Comparison of ENCODE assay signal across 19 cellular contexts in genomic region chr14:46063872-46064271, GRCh38.
DNase-seq lines count a peak whose midpoint lies in the region; ATAC-seq and TF ChIP-seq lines count a peak whose summit lies in the region.
"Had no signal": no experiment of that assay in that cellular context is flagged by ENCODE, and none has a peak within 500 bp of the region (broad histone marks: within the 10 kb centered on the region; RNA-seq: fewer than 3 reads in every experiment).

No MANE protein-coding gene starts in this region.

- H3K9me2 ChIP-seq in PC-3 (replicated peaks; ENCODE audit: low read length) (no peaks in the 10 kb centered on the region), hepatocyte (replicated peaks; ENCODE audit: insufficient read depth) (no peaks in the 10 kb centered on the region), MM.1S (replicated peaks; ENCODE audit: insufficient read depth, low read length) (no peaks in the 10 kb centered on the region)

- H3K79me2 ChIP-seq in PC-3 (ENCODE audit: low read length) = no peaks in the 10 kb centered on the region
- no peaks in the 10 kb centered on the region for H3K79me2 ChIP-seq in hepatocyte
- H3K79me2 ChIP-seq in MM.1S (ENCODE audit: low read length) = no peaks in the 10 kb centered on the region

- H3K27me3 ChIP-seq in PC-3 (ENCODE audit: low read length) = 0 out of 2 replicates have a peak, but pooled peaks cover 5% of the 10 kb centered on the region
- no peaks in the 10 kb centered on the region for H3K27me3 ChIP-seq in hepatocyte
- no peaks in the 10 kb centered on the region for H3K27me3 ChIP-seq in MM.1S (replicated peaks; ENCODE audit: insufficient read depth, low read length)
- H3K27me3 ChIP-seq: colonic mucosa, uterus had no signal

- H3K27ac ChIP-seq in PC-3 (ENCODE audit: low read length) (no peak overlapping the region), hepatocyte (no peak overlapping the region), MM.1S (ENCODE audit: low read length) (no peak overlapping the region)
- H3K27ac ChIP-seq: colonic mucosa, KMS-11, left ventricle myocardium inferior, uterus had no signal

- H4K20me1 ChIP-seq in PC-3 (ENCODE audit: low read length) = no peaks in the 10 kb centered on the region
- H4K20me1 ChIP-seq in hepatocyte (ENCODE audit: insufficient read depth, poor library complexity, severe bottlenecking) = no peaks in the 10 kb centered on the region
- no peaks in the 10 kb centered on the region for H4K20me1 ChIP-seq in MM.1S (ENCODE audit: insufficient read depth, low read length)

- POLR2A ChIA-PET in PC-3 (lab: Charles Lee; ENCODE audit: unreplicated experiment) = no interaction called here

- H3K4me1 ChIP-seq in PC-3 (ENCODE audit: insufficient read depth, low read length) (no peaks in the 10 kb centered on the region), hepatocyte (ENCODE audit: insufficient read depth) (no peaks in the 10 kb centered on the region), MM.1S (ENCODE audit: low read length) (no peaks in the 10 kb centered on the region)
- H3K4me1 ChIP-seq: colonic mucosa, left ventricle myocardium inferior, uterus had no signal

- H3K4me3 ChIP-seq in PC-3 (ENCODE audit: low read length) (peak overlapping the region; percentile 39), hepatocyte (no peak overlapping the region), MM.1S (ENCODE audit: low read length) (no peak overlapping the region)
- H3K4me3 ChIP-seq: colonic mucosa, left ventricle myocardium inferior, uterus had no signal

- 79% methylated on average over 10 of the region's 10 CpGs for WGBS in hepatocyte (ENCODE audit: low lambda C conversion rate, missing lambda C conversion rate)

- ATAC-seq in PC-3 (peak; percentile 70), HG03571 (IDR thresholded peaks at IDR 0.05; ENCODE audit: unreplicated experiment) (no peak), GM21390 (IDR thresholded peaks at IDR 0.05; ENCODE audit: unreplicated experiment) (no peak)
- ATAC-seq: Panc1, sciatic nerve had no signal

- H2AFZ ChIP-seq in PC-3 (ENCODE audit: low read length) (peak overlapping the region; percentile 65), hepatocyte (no peak overlapping the region), MM.1S (ENCODE audit: low read length) (no peak overlapping the region)

- no peak for TF ChIP-seq CTCF in PC-3 (conservative IDR thresholded peaks at IDR 0.05; ENCODE audit: low read depth, low read length)
- no peak for TF ChIP-seq CTCF in hepatocyte (IDR thresholded peaks at IDR 0.05; ENCODE audit: poor library complexity)
- TF ChIP-seq CTCF in MM.1S (IDR thresholded peaks at IDR 0.05; ENCODE audit: low read length) = no peak

- BruUV-seq in PC-3 (replicated peaks; lab: Mats Ljungman, UMichigan) = no TSS peak

- no peaks in the 10 kb centered on the region for H3F3A ChIP-seq in PC-3 (ENCODE audit: low read length, unreplicated experiment)
- H3F3A ChIP-seq in MM.1S (ENCODE audit: insufficient read depth, low read length) = no peaks in the 10 kb centered on the region

- H3K9me3 ChIP-seq in PC-3 (ENCODE audit: low read length) (no peaks in the 10 kb centered on the region), hepatocyte (ENCODE audit: low read depth) (no peaks in the 10 kb centered on the region), MM.1S (replicated peaks; ENCODE audit: insufficient read depth, low read length) (no peaks in the 10 kb centered on the region)
- H3K9me3 ChIP-seq: colonic mucosa, uterus had no signal

- intact Hi-C loops in PC-3 (cut with micrococcal nuclease) = no loop called here

- H3K4me2 ChIP-seq in PC-3 (ENCODE audit: low read length) (peak overlapping the region; percentile 57), hepatocyte (peak overlapping the region; percentile 32), MM.1S (ENCODE audit: low read depth, low read length) (no peak overlapping the region)
- H3K4me2 ChIP-seq: KMS-11 had no signal

- CTCF ChIA-PET in PC-3 (lab: Charles Lee) = no interaction called here

- DNase-seq in COR-L47 (lab: John Stamatoyannopoulos, UW) (peak; percentile 8), M059J (ENCODE audit: low read depth) (peak; percentile 3), PC-3 (peak; percentile 53), hepatocyte (ENCODE audit: low spot score) (peak; percentile 6), MM.1S (no peak), islet precursor cell (no peak)
- DNase-seq: activated CD4-positive, alpha-beta memory T cell treated with anti-CD3 and anti-CD28 coated beads for 36 hours; activated T-cell treated with anti-CD3 and anti-CD28 coated beads, Interleukin-2, amount 50 U/mL, for 24 hours; colonic mucosa; H7; left ventricle myocardium inferior; NCI-H187; occipital lobe; uterus had no signal

- H3K36me3 ChIP-seq in PC-3 (ENCODE audit: low read depth, low read length) (no peaks in the 10 kb centered on the region), hepatocyte (replicated peaks; ENCODE audit: insufficient read depth, low read depth) (no peaks in the 10 kb centered on the region), MM.1S (replicated peaks; ENCODE audit: insufficient read depth, low read length) (no peaks in the 10 kb centered on the region)
- H3K36me3 ChIP-seq: colonic mucosa, left ventricle myocardium inferior, uterus had no signal

- H3K9ac ChIP-seq in PC-3 (ENCODE audit: low read length) = no peak overlapping the region
- H3K9ac ChIP-seq in MM.1S (ENCODE audit: low read length) = no peak overlapping the region
- H3K9ac ChIP-seq: KMS-11 had no signal

Comparison
In these comparisons a context has a peak if more than half of its experiments do, and no peak if none do; other contexts are left out.
1. DNase-seq: peak in COR-L47 (single experiment), M059J (single experiment), PC-3 (single experiment) and hepatocyte (single experiment); none in MM.1S (single experiment) and islet precursor cell (single experiment).